1 cellular context compared by ENCODE assay signal in genomic region chr12:57751788-57752667, GRCh38.
A peak's percentile ranks its signal among the peaks of the same experiment; 100 is the strongest.
TF ChIP-seq lines count a peak whose summit lies in the region.

CDK4 (minus strand) TSS chr12:57752310; CDS start chr12:57751717, 593 bp downstream.

TF ChIP-seq in HepG2, 621 proteins besides CTCF, POLR2A, EP300 and RAD21 (continued from another document and continues in another):
- TF ChIP-seq CEBPZ (IDR thresholded peaks at IDR 0.05; ENCODE audit: low read length) (no peak), GMEB2 (CRISPR knock-in tag; IDR thresholded peaks at IDR 0.05; ENCODE audit: low read depth) (no peak; the same call in 1 of the 2 replicates), TBL1XR1 (IDR thresholded peaks at IDR 0.05; ENCODE audit: borderline replicate concordance, low read length, partially characterized antibody) (peak; percentile 35), IKZF4 (CRISPR knock-in tag; IDR thresholded peaks at IDR 0.05; ENCODE audit: borderline replicate concordance, low read depth, not compliant biosample characterization) (peak; percentile 50), ZNF839 (CRISPR knock-in tag; IDR thresholded peaks at IDR 0.05; ENCODE audit: borderline replicate concordance) (no peak), HNRNPL (IDR thresholded peaks at IDR 0.05; ENCODE audit: low read depth, low read length) (0 out of 2 replicates have a peak, but pooled peaks have one; percentile 74), AHDC1 (CRISPR knock-in tag; IDR thresholded peaks at IDR 0.05; ENCODE audit: borderline replicate concordance) (peak; percentile 74), BATF2 (CRISPR knock-in tag; IDR thresholded peaks at IDR 0.05) (peak; percentile 77; the same call in 1 of the 2 replicates), ZFP1 (CRISPR knock-in tag; IDR thresholded peaks at IDR 0.05) (peak; percentile 89; the same call in 1 of the 2 replicates), ZBTB7A (CRISPR knock-in tag; IDR thresholded peaks at IDR 0.05) (peak; percentile 69; the same call in 1 of the 2 replicates), TAF1 (CRISPR knock-in tag; IDR thresholded peaks at IDR 0.05) (peak; percentile 75; the same call in 1 of the 2 replicates), RFXANK (CRISPR knock-in tag; IDR thresholded peaks at IDR 0.05) (peak; percentile 95; the same call in 1 of the 2 replicates), ZNF619 (CRISPR knock-in tag; IDR thresholded peaks at IDR 0.05) (peak; percentile 48; the same call in 1 of the 2 replicates), PHF20 (CRISPR knock-in tag; IDR thresholded peaks at IDR 0.05) (peak; percentile 90), ZMYM4 (CRISPR knock-in tag; IDR thresholded peaks at IDR 0.05) (peak; percentile 91), ZNF558 (CRISPR knock-in tag; IDR thresholded peaks at IDR 0.05; ENCODE audit: borderline replicate concordance) (peak; percentile 90; the same call in 1 of the 2 replicates), SRSF1 (optimal IDR thresholded peaks at IDR 0.05; ENCODE audit: low read depth, low read length) (peak; percentile 95), ZNF597 (CRISPR knock-in tag; IDR thresholded peaks at IDR 0.05) (no peak), ZNF230 (CRISPR knock-in tag; IDR thresholded peaks at IDR 0.05) (peak; percentile 83; the same call in 1 of the 2 replicates), SETDB1 (CRISPR knock-in tag; IDR thresholded peaks at IDR 0.05; ENCODE audit: borderline replicate concordance) (no peak), HINFP (CRISPR knock-in tag; IDR thresholded peaks at IDR 0.05; ENCODE audit: low read depth) (peak; percentile 70), FOXJ3 (CRISPR knock-in tag; IDR thresholded peaks at IDR 0.05; ENCODE audit: borderline replicate concordance) (no peak), ZNF552 (CRISPR knock-in tag; IDR thresholded peaks at IDR 0.05; ENCODE audit: borderline replicate concordance) (peak; percentile 89)
- TF ChIP-seq, protein P1, sequence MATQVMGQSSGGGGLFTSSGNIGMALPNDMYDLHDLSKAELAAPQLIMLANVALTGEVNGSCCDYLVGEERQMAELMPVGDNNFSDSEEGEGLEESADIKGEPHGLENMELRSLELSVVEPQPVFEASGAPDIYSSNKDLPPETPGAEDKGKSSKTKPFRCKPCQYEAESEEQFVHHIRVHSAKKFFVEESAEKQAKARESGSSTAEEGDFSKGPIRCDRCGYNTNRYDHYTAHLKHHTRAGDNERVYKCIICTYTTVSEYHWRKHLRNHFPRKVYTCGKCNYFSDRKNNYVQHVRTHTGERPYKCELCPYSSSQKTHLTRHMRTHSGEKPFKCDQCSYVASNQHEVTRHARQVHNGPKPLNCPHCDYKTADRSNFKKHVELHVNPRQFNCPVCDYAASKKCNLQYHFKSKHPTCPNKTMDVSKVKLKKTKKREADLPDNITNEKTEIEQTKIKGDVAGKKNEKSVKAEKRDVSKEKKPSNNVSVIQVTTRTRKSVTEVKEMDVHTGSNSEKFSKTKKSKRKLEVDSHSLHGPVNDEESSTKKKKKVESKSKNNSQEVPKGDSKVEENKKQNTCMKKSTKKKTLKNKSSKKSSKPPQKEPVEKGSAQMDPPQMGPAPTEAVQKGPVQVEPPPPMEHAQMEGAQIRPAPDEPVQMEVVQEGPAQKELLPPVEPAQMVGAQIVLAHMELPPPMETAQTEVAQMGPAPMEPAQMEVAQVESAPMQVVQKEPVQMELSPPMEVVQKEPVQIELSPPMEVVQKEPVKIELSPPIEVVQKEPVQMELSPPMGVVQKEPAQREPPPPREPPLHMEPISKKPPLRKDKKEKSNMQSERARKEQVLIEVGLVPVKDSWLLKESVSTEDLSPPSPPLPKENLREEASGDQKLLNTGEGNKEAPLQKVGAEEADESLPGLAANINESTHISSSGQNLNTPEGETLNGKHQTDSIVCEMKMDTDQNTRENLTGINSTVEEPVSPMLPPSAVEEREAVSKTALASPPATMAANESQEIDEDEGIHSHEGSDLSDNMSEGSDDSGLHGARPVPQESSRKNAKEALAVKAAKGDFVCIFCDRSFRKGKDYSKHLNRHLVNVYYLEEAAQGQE (IDR thresholded peaks at IDR 0.05; ENCODE audit: borderline replicate concordance in 1 of 2, low read depth in 1 of 2, low read length in 2 of 2) = no peak
- TF ChIP-seq, protein P2, sequence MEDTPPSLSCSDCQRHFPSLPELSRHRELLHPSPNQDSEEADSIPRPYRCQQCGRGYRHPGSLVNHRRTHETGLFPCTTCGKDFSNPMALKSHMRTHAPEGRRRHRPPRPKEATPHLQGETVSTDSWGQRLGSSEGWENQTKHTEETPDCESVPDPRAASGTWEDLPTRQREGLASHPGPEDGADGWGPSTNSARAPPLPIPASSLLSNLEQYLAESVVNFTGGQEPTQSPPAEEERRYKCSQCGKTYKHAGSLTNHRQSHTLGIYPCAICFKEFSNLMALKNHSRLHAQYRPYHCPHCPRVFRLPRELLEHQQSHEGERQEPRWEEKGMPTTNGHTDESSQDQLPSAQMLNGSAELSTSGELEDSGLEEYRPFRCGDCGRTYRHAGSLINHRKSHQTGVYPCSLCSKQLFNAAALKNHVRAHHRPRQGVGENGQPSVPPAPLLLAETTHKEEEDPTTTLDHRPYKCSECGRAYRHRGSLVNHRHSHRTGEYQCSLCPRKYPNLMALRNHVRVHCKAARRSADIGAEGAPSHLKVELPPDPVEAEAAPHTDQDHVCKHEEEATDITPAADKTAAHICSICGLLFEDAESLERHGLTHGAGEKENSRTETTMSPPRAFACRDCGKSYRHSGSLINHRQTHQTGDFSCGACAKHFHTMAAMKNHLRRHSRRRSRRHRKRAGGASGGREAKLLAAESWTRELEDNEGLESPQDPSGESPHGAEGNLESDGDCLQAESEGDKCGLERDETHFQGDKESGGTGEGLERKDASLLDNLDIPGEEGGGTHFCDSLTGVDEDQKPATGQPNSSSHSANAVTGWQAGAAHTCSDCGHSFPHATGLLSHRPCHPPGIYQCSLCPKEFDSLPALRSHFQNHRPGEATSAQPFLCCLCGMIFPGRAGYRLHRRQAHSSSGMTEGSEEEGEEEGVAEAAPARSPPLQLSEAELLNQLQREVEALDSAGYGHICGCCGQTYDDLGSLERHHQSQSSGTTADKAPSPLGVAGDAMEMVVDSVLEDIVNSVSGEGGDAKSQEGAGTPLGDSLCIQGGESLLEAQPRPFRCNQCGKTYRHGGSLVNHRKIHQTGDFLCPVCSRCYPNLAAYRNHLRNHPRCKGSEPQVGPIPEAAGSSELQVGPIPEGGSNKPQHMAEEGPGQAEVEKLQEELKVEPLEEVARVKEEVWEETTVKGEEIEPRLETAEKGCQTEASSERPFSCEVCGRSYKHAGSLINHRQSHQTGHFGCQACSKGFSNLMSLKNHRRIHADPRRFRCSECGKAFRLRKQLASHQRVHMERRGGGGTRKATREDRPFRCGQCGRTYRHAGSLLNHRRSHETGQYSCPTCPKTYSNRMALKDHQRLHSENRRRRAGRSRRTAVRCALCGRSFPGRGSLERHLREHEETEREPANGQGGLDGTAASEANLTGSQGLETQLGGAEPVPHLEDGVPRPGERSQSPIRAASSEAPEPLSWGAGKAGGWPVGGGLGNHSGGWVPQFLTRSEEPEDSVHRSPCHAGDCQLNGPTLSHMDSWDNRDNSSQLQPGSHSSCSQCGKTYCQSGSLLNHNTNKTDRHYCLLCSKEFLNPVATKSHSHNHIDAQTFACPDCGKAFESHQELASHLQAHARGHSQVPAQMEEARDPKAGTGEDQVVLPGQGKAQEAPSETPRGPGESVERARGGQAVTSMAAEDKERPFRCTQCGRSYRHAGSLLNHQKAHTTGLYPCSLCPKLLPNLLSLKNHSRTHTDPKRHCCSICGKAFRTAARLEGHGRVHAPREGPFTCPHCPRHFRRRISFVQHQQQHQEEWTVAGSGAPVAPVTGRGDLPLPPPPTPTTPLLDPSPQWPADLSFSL (CRISPR knock-in tag; IDR thresholded peaks at IDR 0.05) = no peak
